Comparison of ENCODE assay signal across 17 cellular contexts in genomic region chrX:148448686-148449085, GRCh38.
"Had no signal": no experiment of that assay in that cellular context is flagged by ENCODE, and none has a peak within 500 bp of the region (broad histone marks: within the 10 kb centered on the region; RNA-seq: fewer than 3 reads in every experiment).

No MANE protein-coding gene starts in this region.

- H3K4me3 Mint-ChIP-seq: activated naive CD8-positive, alpha-beta T cell; nephron; type B pancreatic cell had no signal

- H3K27me3 Mint-ChIP-seq: activated naive CD8-positive, alpha-beta T cell; type B pancreatic cell had no signal

- H3K36me3 ChIP-seq: breast epithelium, esophagus squamous epithelium, prostate gland, spleen, suprapubic skin had no signal

- DNase-seq: activated CD4-positive, alpha-beta T cell treated with anti-CD3 and anti-CD28 coated beads, Interleukin-2, amount 50 U/mL, for 1 hour; amygdala; esophagus squamous epithelium; foreskin keratinocyte; mammary epithelial cell; occipital lobe; spleen; stimulated activated CD4-positive, alpha-beta T cell treated with anti-CD3 and anti-CD28 coated beads, Interleukin-1b, Interleukin-23, amount 100 ng/mL, for 48 hours; stimulated activated naive CD4-positive, alpha-beta T cell treated with Interleukin-2 at 50 U/mL for 16 hours had no signal

- H3K27ac ChIP-seq: breast epithelium, esophagus squamous epithelium, foreskin keratinocyte, prostate gland, spleen, suprapubic skin had no signal

- H3K4me1 ChIP-seq: breast epithelium, esophagus squamous epithelium, foreskin keratinocyte, prostate gland, spleen, suprapubic skin had no signal

- ATAC-seq: foreskin keratinocyte, left lobe of liver, sciatic nerve had no signal

- H3K4me1 Mint-ChIP-seq: nephron had no signal

- H3K9me3 ChIP-seq: breast epithelium, esophagus squamous epithelium, prostate gland, spleen, suprapubic skin had no signal

- H3K9me3 Mint-ChIP-seq: type B pancreatic cell had no signal

- H3K4me3 ChIP-seq: breast epithelium, esophagus squamous epithelium, prostate gland, spleen, suprapubic skin had no signal

- H3K27me3 ChIP-seq: esophagus squamous epithelium, foreskin keratinocyte, spleen, suprapubic skin had no signal

- H3K27ac Mint-ChIP-seq: activated naive CD8-positive, alpha-beta T cell; nephron; type B pancreatic cell had no signal

- H3K36me3 Mint-ChIP-seq: activated naive CD8-positive, alpha-beta T cell; type B pancreatic cell had no signal
